In the genomic region with DNA sequence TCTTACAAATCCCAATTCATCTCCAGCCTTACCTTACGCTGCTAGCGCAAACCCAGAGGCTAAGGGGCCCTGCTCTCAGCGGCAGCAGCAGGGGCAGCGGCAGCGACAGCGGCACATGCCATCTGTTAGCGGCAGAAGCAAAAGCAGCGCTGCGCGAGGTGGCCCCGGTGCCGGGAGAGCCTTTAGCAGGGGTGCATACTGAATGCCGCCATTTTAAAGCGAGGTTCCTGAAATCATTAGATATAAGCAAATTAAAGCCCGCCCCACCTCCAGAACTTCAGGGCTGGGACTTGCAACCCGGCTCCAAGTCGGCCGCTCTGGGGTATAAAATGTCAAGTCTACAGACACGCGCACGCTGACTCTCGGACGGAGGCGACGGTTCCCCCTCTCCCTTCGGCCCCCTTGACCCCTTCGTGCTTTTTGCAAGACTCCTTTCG, we compare ENCODE assay signal across 8 cellular contexts. TPM values are rescaled to one million over a fixed set of nuclear protein-coding genes. Genes with fewer than 3 reads are reported as not detected.
DNase-seq lines count a peak whose midpoint lies in the region; ATAC-seq, FAIRE-seq and TF ChIP-seq lines count a peak whose summit lies in the region.

A gene with protein sequence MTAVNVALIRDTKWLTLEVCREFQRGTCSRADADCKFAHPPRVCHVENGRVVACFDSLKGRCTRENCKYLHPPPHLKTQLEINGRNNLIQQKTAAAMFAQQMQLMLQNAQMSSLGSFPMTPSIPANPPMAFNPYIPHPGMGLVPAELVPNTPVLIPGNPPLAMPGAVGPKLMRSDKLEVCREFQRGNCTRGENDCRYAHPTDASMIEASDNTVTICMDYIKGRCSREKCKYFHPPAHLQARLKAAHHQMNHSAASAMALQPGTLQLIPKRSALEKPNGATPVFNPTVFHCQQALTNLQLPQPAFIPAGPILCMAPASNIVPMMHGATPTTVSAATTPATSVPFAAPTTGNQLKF (minus strand): TSS at position 220 of the 437 bp plus-strand sequence. CDS start 49,427 bp downstream, outside the sequence.

- H3K9ac ChIP-seq in iPS-15b (ENCODE audit: low read depth, low read length) (no peak within 1 kb of the TSS), skeletal muscle satellite cell (ENCODE audit: low read depth, low read length) (peak within 1 kb of the TSS; percentile 81)

- H3K9me3 ChIP-seq in iPS-15b (ENCODE audit: control insufficient read depth, insufficient read depth, low read length) (no peaks in the 10 kb centered on the region), skeletal muscle satellite cell (replicated peaks; ENCODE audit: low read length) (no peaks in the 10 kb centered on the region)

- H3K4me3 ChIP-seq in GM12865 (ENCODE audit: low read depth, low read length) (peak within 1 kb of the TSS; percentile 77), astrocyte of the cerebellum (ENCODE audit: low read depth, low read length) (peak within 1 kb of the TSS; percentile 53), iPS-15b (ENCODE audit: low read depth, low read length) (peak within 1 kb of the TSS; percentile 73), skeletal muscle satellite cell (ENCODE audit: low read length) (peak within 1 kb of the TSS; percentile 69)

- ATAC-seq in HG02588 (IDR thresholded peaks at IDR 0.05; ENCODE audit: unreplicated experiment) = peak; percentile 39

- H3K4me1 ChIP-seq in iPS-15b (ENCODE audit: control insufficient read depth, insufficient read depth, low read length) = peaks cover 6% of the 10 kb centered on the region
- H3K4me1 ChIP-seq in skeletal muscle satellite cell (ENCODE audit: control insufficient read depth, insufficient read depth, low read length) = peaks cover 4% of the 10 kb centered on the region

- intact Hi-C loops in T-helper 2 cell treated with Interferon-gamma antibody and Interleukin-4, amounts not matched to agents 100 ng/mL and 5 ng/mL, for 36 hours (cut with micrococcal nuclease) = loop anchor here (1.0 to 10.0 kb wide), 4 partner anchors 8 to 1696 kb away; a partner anchor contains a TSS

- peak within 1 kb of the TSS; percentile 88 for H3K4me2 ChIP-seq in skeletal muscle satellite cell (ENCODE audit: low read length)

- no peak for FAIRE-seq in HTR-8/SVneo (lab: Jason Lieb, UNC)

- H3K36me3 ChIP-seq in iPS-15b (ENCODE audit: control insufficient read depth, insufficient read depth, low read length) = no peaks in the 10 kb centered on the region
- no peaks in the 10 kb centered on the region for H3K36me3 ChIP-seq in skeletal muscle satellite cell (ENCODE audit: insufficient read depth, low read length)

- TF ChIP-seq CTCF in GM12865 (IDR thresholded peaks at IDR 0.05; ENCODE audit: insufficient read depth, low read depth, low read length, missing control alignments) (no peak), astrocyte of the cerebellum (IDR thresholded peaks at IDR 0.05; ENCODE audit: low read depth, low read length, missing control alignments) (no peak)

- DNase-seq in GM12865 (ENCODE audit: low read depth) = peak; percentile 82
- peak; percentile 30 for DNase-seq in NCI-H128 (lab: John Stamatoyannopoulos, UW; ENCODE audit: unreplicated experiment)
- no peak for DNase-seq in astrocyte of the cerebellum (ENCODE audit: low read depth)
- DNase-seq in HTR-8/SVneo (ENCODE audit: insufficient read length, low spot score) = no peak

- in situ Hi-C loops in astrocyte of the cerebellum (cut with HindIII; ENCODE audit: low sequenced_read_pairs) = no loop called here

- H3K27me3 ChIP-seq in iPS-15b (ENCODE audit: control insufficient read depth, insufficient read depth, low read length) (peaks cover 49% of the 10 kb centered on the region), skeletal muscle satellite cell (ENCODE audit: control insufficient read depth, insufficient read depth, low read length) (no peaks in the 10 kb centered on the region)

RNA-seq across cellular contexts. Expression of the gene that starts here (rescaled TPM):
- total RNA-seq in T-helper 2 cell treated with Interferon-gamma antibody and Interleukin-4, amounts not matched to agents 100 ng/mL and 5 ng/mL, for 36 hours = 25.9 and 30.4 TPM in 2 replicates
- total RNA-seq in skeletal muscle satellite cell (2012; rRNA removed) = 3.3 and 4.6 TPM in 2 replicates

Comparison
In these comparisons a context has a peak if more than half of its experiments do, and no peak if none do; other contexts are left out.
1. DNase-seq: peak in GM12865 (single experiment) and NCI-H128 (single experiment); none in astrocyte of the cerebellum (single experiment) and HTR-8/SVneo (single experiment).
2. Peak in every context shown above with its lines, with median percentiles within 50 percentile points of each other: H3K4me3 ChIP-seq.